In the genomic region with DNA sequence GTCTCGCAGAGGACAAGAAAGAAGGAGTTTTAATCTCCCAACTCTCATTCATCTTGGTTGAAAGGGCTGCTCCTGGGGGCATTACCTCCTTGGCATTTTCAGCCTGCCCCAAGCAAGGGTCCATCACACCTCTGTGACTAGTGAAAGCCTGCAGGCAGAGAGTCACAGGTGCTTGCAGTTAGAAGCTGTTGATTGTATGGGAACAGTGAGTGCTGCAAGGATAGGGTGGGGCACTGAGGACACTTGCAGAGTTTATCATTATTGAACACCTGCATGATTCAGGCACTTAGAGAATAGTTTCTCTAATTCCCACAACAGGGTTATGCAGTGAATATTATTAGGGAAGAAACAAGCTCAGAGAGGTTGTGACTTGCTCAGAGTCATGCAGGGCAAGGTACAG, we compare ENCODE assay signal across 23 cellular contexts. TPM values are rescaled to one million over a fixed set of nuclear protein-coding genes. Genes with fewer than 3 reads are reported as not detected.
"Had no signal": no experiment of that assay in that cellular context is flagged by ENCODE, and none has a peak within 500 bp of the region (broad histone marks: within the 10 kb centered on the region; RNA-seq: fewer than 3 reads in every experiment).

No MANE protein-coding gene starts in this region.

- H3K4me3 Mint-ChIP-seq: mesothelial cell of epicardium; naive thymus-derived CD4-positive, alpha-beta T cell; nephron; neural progenitor cell; stimulated activated effector memory CD8-positive, alpha-beta T cell treated with anti-CD3 and anti-CD28 coated beads, Interleukin-12 subunit alpha, Interleukin-12 subunit beta, amount 100 ng/mL, for 72 hours; type B pancreatic cell had no signal

- H3K9ac ChIP-seq: neural progenitor cell, parathyroid adenoma had no signal

- H3K9me3 Mint-ChIP-seq: nephron; neural progenitor cell; stimulated activated effector memory CD8-positive, alpha-beta T cell treated with anti-CD3 and anti-CD28 coated beads, Interleukin-12 subunit alpha, Interleukin-12 subunit beta, amount 100 ng/mL, for 72 hours had no signal

- H3K27ac Mint-ChIP-seq: mesothelial cell of epicardium; naive thymus-derived CD4-positive, alpha-beta T cell; nephron; progenitor cell of endocrine pancreas; stimulated activated effector memory CD8-positive, alpha-beta T cell treated with anti-CD3 and anti-CD28 coated beads, Interleukin-12 subunit alpha, Interleukin-12 subunit beta, amount 100 ng/mL, for 72 hours; type B pancreatic cell had no signal

- H2AFZ ChIP-seq: hepatocyte, neural progenitor cell, parathyroid adenoma had no signal

- H3K9me3 ChIP-seq: esophagus squamous epithelium, right lobe of liver, stomach, thyroid gland had no signal

- H3K27me3 Mint-ChIP-seq: progenitor cell of endocrine pancreas had no signal

- H3K36me3 Mint-ChIP-seq: mesothelial cell of epicardium; naive thymus-derived CD4-positive, alpha-beta T cell; neural progenitor cell; stimulated activated effector memory CD8-positive, alpha-beta T cell treated with anti-CD3 and anti-CD28 coated beads, Interleukin-12 subunit alpha, Interleukin-12 subunit beta, amount 100 ng/mL, for 72 hours; type B pancreatic cell had no signal

- H3K4me1 Mint-ChIP-seq: mesothelial cell of epicardium; naive thymus-derived CD4-positive, alpha-beta T cell; nephron; stimulated activated effector memory CD8-positive, alpha-beta T cell treated with anti-CD3 and anti-CD28 coated beads, Interleukin-12 subunit alpha, Interleukin-12 subunit beta, amount 100 ng/mL, for 72 hours had no signal

- H3K27ac ChIP-seq: epithelial cell of prostate, esophagus squamous epithelium, hepatocyte, neural progenitor cell, parathyroid adenoma, right lobe of liver, stomach had no signal

- H3K79me2 ChIP-seq: hepatocyte, parathyroid adenoma had no signal

- H3K4me3 ChIP-seq: esophagus squamous epithelium, hepatocyte, lung, neural progenitor cell, right lobe of liver, stomach, thyroid gland had no signal

- H3K4me1 ChIP-seq: esophagus squamous epithelium, parathyroid adenoma, right lobe of liver, stomach, thyroid gland had no signal

- FAIRE-seq: frontal cortex had no signal

- H3K36me3 ChIP-seq: esophagus squamous epithelium, neural progenitor cell, right lobe of liver, stomach, thyroid gland had no signal

- H3K27me3 ChIP-seq: hepatocyte, neural progenitor cell, right lobe of liver, stomach, thyroid gland had no signal

- DNase-seq: caudate nucleus; cerebellar nuclear complex; cortex of kidney; esophagus squamous epithelium; mesenchymal stem cell; naive thymus-derived CD4-positive, alpha-beta T cell; right lobe of liver; stimulated activated CD4-positive, alpha-beta T cell treated with anti-CD3 and anti-CD28 coated beads, Interleukin-2, amount 100 ng/mL, for 24 hours; stimulated activated CD4-positive, alpha-beta T cell treated with anti-CD3 and anti-CD28 coated beads, Interleukin-4, amount 100 ng/mL, for 24 hours; stimulated activated naive CD4-positive, alpha-beta T cell treated with Interleukin-2 at 50 U/mL for 16 hours; stomach had no signal

- H3K4me2 ChIP-seq: hepatocyte, neural progenitor cell had no signal

- ATAC-seq: naive thymus-derived CD4-positive, alpha-beta T cell; stimulated activated effector memory CD8-positive, alpha-beta T cell treated with anti-CD3 and anti-CD28 coated beads, Interleukin-12 subunit alpha, Interleukin-12 subunit beta, amount 100 ng/mL, for 72 hours had no signal

RNA-seq across cellular contexts. Expression of gene IGF2BP2, which starts 41.7 kb away (rescaled TPM):
- polyA plus RNA-seq: naive thymus-derived CD4-positive, alpha-beta T cell had no signal
